ENCODE assay signal across 22 cellular contexts in genomic region chr5:80919678-80920196, GRCh38. TPM values are rescaled to one million over a fixed set of nuclear protein-coding genes. Genes with fewer than 3 reads are reported as not detected.
A peak's percentile ranks its signal among the peaks of the same experiment; 100 is the strongest.
DNase-seq lines count a peak whose midpoint lies in the region; ATAC-seq, FAIRE-seq and TF ChIP-seq lines count a peak whose summit lies in the region.
"Had no signal": no experiment of that assay in that cellular context is flagged by ENCODE, and none has a peak within 500 bp of the region (broad histone marks: within the 10 kb centered on the region; RNA-seq: fewer than 3 reads in every experiment).

No MANE protein-coding gene starts in this region.

- no CpG with 5 or more reads among the region's 6 CpGs for WGBS in IMR-90 (ENCODE audit: extremely low coverage in 2 of 2, insufficient read length in 1 of 2), 2 experiments

- no peaks in the 10 kb centered on the region for H3K79me2 ChIP-seq in astrocyte (ENCODE audit: insufficient read depth, low read length)

- H3K9me3 Mint-ChIP-seq in Calu3 (ENCODE audit: low read depth, unreplicated experiment) (no peaks in the 10 kb centered on the region), astrocyte (ENCODE audit: unreplicated experiment) (no peaks in the 10 kb centered on the region)
- H3K9me3 Mint-ChIP-seq: CD8-positive, alpha-beta T cell had no signal

- no peaks in the 10 kb centered on the region for H3K79me1 ChIP-seq in IMR-90 (ENCODE audit: low read depth in 1 of 2, low read length in 2 of 2)

- H2BK15ac ChIP-seq in IMR-90 (ENCODE audit: low read depth, low read length): no peak overlapping the region

- no peak overlapping the region for H4K91ac ChIP-seq in IMR-90 (ENCODE audit: insufficient read depth, low read depth, low read length)

- H3K4me1 ChIP-seq in IMR-90 (ENCODE audit: control insufficient read depth, insufficient read depth, low read length) (peaks cover 6% of the 10 kb centered on the region), astrocyte (ENCODE audit: insufficient read depth, low read length) (peaks cover 4% of the 10 kb centered on the region), foreskin keratinocyte (no peaks in the 10 kb centered on the region)
- H3K4me1 ChIP-seq: BLaER1, Peyer's patch had no signal

- peak overlapping the region; percentile 3; the same call in 1 of the 2 replicates for H2BK120ac ChIP-seq in IMR-90 (ENCODE audit: low read depth, low read length)

- no peak for DNase-seq in Calu3
- peak; percentile 51 for DNase-seq in IMR-90
- no peak for DNase-seq in astrocyte (ENCODE audit: low read depth)
- peak in 1 of 2 donors; percentile 34 for DNase-seq in foreskin keratinocyte
- DNase-seq in NCI-H2107 treated with DMSO at 0.1 percent for 48 hours (lab: John Stamatoyannopoulos, UW; ENCODE audit: unreplicated experiment): no peak
- no peak for DNase-seq in stimulated activated CD4-positive, alpha-beta T cell treated with anti-CD3 and anti-CD28 coated beads, Interleukin-4, amount 100 ng/mL, for 1 hour
- DNase-seq: CD8-positive, alpha-beta T cell; DMS79; NCI-H1417 treated with DMSO at 0.1 percent for 48 hours; NCI-H187 treated with DMSO at 0.1 percent for 48 hours; NCI-H2171; NCI-H446 treated with DMSO at 0.1 percent for 48 hours; Peyer's patch had no signal

- no peak overlapping the region for H2BK5ac ChIP-seq in IMR-90 (ENCODE audit: low read depth, low read length, poor library complexity, severe bottlenecking)

- peaks cover 2% of the 10 kb centered on the region; the same call in 1 of the 2 replicates for H3K9me1 ChIP-seq in IMR-90 (ENCODE audit: insufficient read depth, low read length)

- H3K27ac Mint-ChIP-seq in Calu3 (ENCODE audit: unreplicated experiment) (peak overlapping the region; percentile 22), astrocyte (ENCODE audit: unreplicated experiment) (no peak overlapping the region)
- H3K27ac Mint-ChIP-seq: CD8-positive, alpha-beta T cell had no signal

- H3K4me2 ChIP-seq in IMR-90 (ENCODE audit: low read depth, low read length): peak overlapping the region; percentile 76
- H3K4me2 ChIP-seq in astrocyte (ENCODE audit: low read length): peak overlapping the region; percentile 17
- H3K4me2 ChIP-seq: BLaER1, KMS-11 had no signal

- H3K18ac ChIP-seq in IMR-90 (ENCODE audit: low read depth, low read length): no peak overlapping the region

- no peak overlapping the region for H2AFZ ChIP-seq in IMR-90 (replicated peaks; ENCODE audit: low read length, poor library complexity)
- no peak overlapping the region for H2AFZ ChIP-seq in astrocyte (ENCODE audit: low read depth, low read length)

- no peak for FAIRE-seq in astrocyte (lab: Jason Lieb, UNC)
- FAIRE-seq: A204.1, G401.6, H54 had no signal

- H3K56ac ChIP-seq in IMR-90 (ENCODE audit: extremely low read depth, insufficient read depth, low read length): no peak overlapping the region

- H3K23ac ChIP-seq in IMR-90 (ENCODE audit: low read depth, low read length): no peak overlapping the region

- CTCF ChIA-PET in Calu3 (lab: Charles Lee): interaction anchor here (0.7 to 1.5 kb wide), 4 partner anchors 20 to 326 kb away, joined by 3 to 4 read pairs (median 3); no protein-coding TSS in a partner anchor
- CTCF ChIA-PET in IMR-90 (lab: Yijun Ruan, JAX): no interaction called here

- intact Hi-C loops in Calu3 (cut with micrococcal nuclease; ENCODE audit: unreplicated experiment): loop anchor here (2.0 to 10.0 kb wide), 2 partner anchors 67 to 205 kb away; no protein-coding TSS in a partner anchor
- intact Hi-C loops in IMR-90 (cut with micrococcal nuclease): no loop called here

- no peak overlapping the region for H3K4me3 Mint-ChIP-seq in Calu3 (ENCODE audit: low read depth, unreplicated experiment)
- H3K4me3 Mint-ChIP-seq in astrocyte (ENCODE audit: unreplicated experiment): no peak overlapping the region
- H3K4me3 Mint-ChIP-seq: CD8-positive, alpha-beta T cell had no signal

- POLR2A ChIA-PET in IMR-90 (lab: Charles Lee; ENCODE audit: unreplicated experiment): no interaction called here

- H3K4me3 ChIP-seq in IMR-90 (ENCODE audit: insufficient read depth, low read depth, low read length) (no peak overlapping the region), astrocyte (ENCODE audit: insufficient read depth, low read depth, low read length) (no peak overlapping the region)
- H3K4me3 ChIP-seq: BLaER1, Peyer's patch, SK-N-MC had no signal

- no peak overlapping the region; a peak in 1 of 4 replicates for H4K8ac ChIP-seq in IMR-90 (ENCODE audit: low read depth in 2 of 2, low read length in 2 of 2)

- no peak for TF ChIP-seq POLR2A in IMR-90 (IDR thresholded peaks at IDR 0.05; ENCODE audit: low read depth, low read length)

- no peaks in the 10 kb centered on the region for H3K27me3 Mint-ChIP-seq in Calu3 (ENCODE audit: unreplicated experiment)
- H3K27me3 Mint-ChIP-seq in astrocyte (ENCODE audit: low read depth, unreplicated experiment): no peaks in the 10 kb centered on the region

- no peak overlapping the region for H3K4ac ChIP-seq in IMR-90 (ENCODE audit: low read depth, low read length)

- H3K27me3 ChIP-seq in IMR-90 (ENCODE audit: control insufficient read depth, insufficient read depth, low read length) (no peaks in the 10 kb centered on the region), astrocyte (ENCODE audit: insufficient read depth, low read length) (no peaks in the 10 kb centered on the region), foreskin keratinocyte (no peaks in the 10 kb centered on the region)
- H3K27me3 ChIP-seq: BLaER1, Peyer's patch had no signal

- H3K36me3 ChIP-seq in IMR-90 (ENCODE audit: control insufficient read depth, insufficient read depth, low read length): no peaks in the 10 kb centered on the region
- no peaks in the 10 kb centered on the region for H3K36me3 ChIP-seq in astrocyte (ENCODE audit: insufficient read depth, low read length)
- H3K36me3 ChIP-seq: BLaER1, Peyer's patch had no signal

- no peak for TF ChIP-seq RAD21 in IMR-90 (IDR thresholded peaks at IDR 0.05; ENCODE audit: low read length)

- H2AK9ac ChIP-seq in IMR-90 (replicated peaks; ENCODE audit: low read depth, low read length, poor library complexity): no peak overlapping the region

- H3K9me3 ChIP-seq in IMR-90 (ENCODE audit: control insufficient read depth, insufficient read depth, low read length) (no peaks in the 10 kb centered on the region), astrocyte (ENCODE audit: insufficient read depth, low read depth, low read length) (no peaks in the 10 kb centered on the region)
- H3K9me3 ChIP-seq: BLaER1, Peyer's patch had no signal

- H2AK5ac ChIP-seq in IMR-90 (ENCODE audit: low read depth, low read length): no peak overlapping the region

- H2BK20ac ChIP-seq in IMR-90 (ENCODE audit: low read depth, low read length): no peak overlapping the region

- H4K20me1 ChIP-seq in IMR-90 (ENCODE audit: insufficient read depth, low read length) (no peaks in the 10 kb centered on the region), astrocyte (ENCODE audit: insufficient read depth, low read length) (no peaks in the 10 kb centered on the region)
- H4K20me1 ChIP-seq: BLaER1 had no signal

- ATAC-seq in IMR-90 (ENCODE audit: low read depth) (peak; percentile 68; the same call in 1 of the 2 replicates), foreskin keratinocyte (peak; percentile 44), HG03108 (IDR thresholded peaks at IDR 0.05; ENCODE audit: unreplicated experiment) (no peak), HG02610 (IDR thresholded peaks at IDR 0.05; ENCODE audit: unreplicated experiment) (no peak)
- ATAC-seq: CD8-positive, alpha-beta T cell; Right ventricle myocardium inferior had no signal

- dilution Hi-C loops in IMR-90 (cut with HindIII; ENCODE audit: low sequenced_read_pairs, unreplicated experiment): no loop called here

- BruUV-seq in Calu3 (replicated peaks; lab: Mats Ljungman, UMichigan): no TSS peak
- no TSS peak for BruUV-seq in IMR-90 (replicated peaks; lab: Mats Ljungman, UMichigan)

- H3K36me3 Mint-ChIP-seq in Calu3 (ENCODE audit: insufficient read depth, unreplicated experiment): no peaks in the 10 kb centered on the region
- no peaks in the 10 kb centered on the region for H3K36me3 Mint-ChIP-seq in astrocyte (ENCODE audit: low read depth, unreplicated experiment)
- H3K36me3 Mint-ChIP-seq: CD8-positive, alpha-beta T cell had no signal

- TF ChIP-seq CTCF in Calu3 (IDR thresholded peaks at IDR 0.05; ENCODE audit: unreplicated experiment) (no peak), IMR-90 (conservative IDR thresholded peaks at IDR 0.05; ENCODE audit: low read depth, low read length) (no peak), astrocyte (IDR thresholded peaks at IDR 0.05; ENCODE audit: insufficient read depth, low read depth, low read length) (no peak), foreskin keratinocyte (conservative IDR thresholded peaks at IDR 0.05) (peak; percentile 11)

- no peak overlapping the region for H4K5ac ChIP-seq in IMR-90 (ENCODE audit: low read depth, low read length)

- H3K4me1 Mint-ChIP-seq in Calu3 (ENCODE audit: low read depth, unreplicated experiment) (peaks cover 29% of the 10 kb centered on the region), astrocyte (ENCODE audit: low read depth, unreplicated experiment) (peaks cover 10% of the 10 kb centered on the region)

- no peak overlapping the region; the same call in 1 of the 2 replicates for H3K14ac ChIP-seq in IMR-90 (replicated peaks; ENCODE audit: low read depth, low read length)

- H3K27ac ChIP-seq in IMR-90 (ENCODE audit: insufficient read depth, low read length) (no peak overlapping the region), astrocyte (ENCODE audit: low read depth, low read length) (no peak overlapping the region), foreskin keratinocyte (no peak overlapping the region)
- H3K27ac ChIP-seq: BLaER1, KMS-11, Peyer's patch, SK-N-MC had no signal

- in situ Hi-C loops in IMR-90 (cut with MboI; ENCODE audit: low sequenced_read_pairs): no loop called here

- H3K9ac ChIP-seq in IMR-90 (ENCODE audit: low read depth, low read length): no peak overlapping the region
- no peak overlapping the region for H3K9ac ChIP-seq in astrocyte (ENCODE audit: low read length)
- H3K9ac ChIP-seq: BLaER1, KMS-11 had no signal

TF ChIP-seq in IMR-90, 13 proteins besides CTCF, POLR2A, EP300 and RAD21 (continues in another document):
- TF ChIP-seq NFE2L2 (IDR thresholded peaks at IDR 0.05; ENCODE audit: low read depth, low read length) (no peak), RFX5 (IDR thresholded peaks at IDR 0.05; ENCODE audit: low read depth, low read length) (no peak)

RNA-seq across cellular contexts. Expression of gene RASGRF2, which starts 40.4 kb away (rescaled TPM):
- 26.3 and 27.7 TPM in 2 replicates for total RNA-seq in Calu3 (2022)
- total RNA-seq in IMR-90 (2012; rRNA removed): 5.0 and 5.3 TPM in 2 replicates
- polyA plus RNA-seq in IMR-90 (2012; rRNA removed): 2.9 and 3.0 TPM in 2 replicates
- polyA plus RNA-seq in IMR-90 (2012; cell fraction: cytosol; rRNA removed): 1.1 and 1.3 TPM in 2 replicates
- 2.3 and 7.5 TPM in 2 replicates for polyA plus RNA-seq in IMR-90 (2012; cell fraction: nucleus; rRNA removed; ENCODE audit: low replicate concordance)
- total RNA-seq in astrocyte: 8.0 and 8.5 TPM in 2 replicates
- 0.04 TPM in 1 of 2 replicates, not detected in the other for total RNA-seq in foreskin keratinocyte
- not detected in 2 replicates for polyA plus RNA-seq in foreskin keratinocyte

Comparison
In these comparisons a context has a peak if more than half of its experiments do, and no peak if none do; other contexts are left out.
1. ATAC-seq: peak in IMR-90 (single experiment) and foreskin keratinocyte (single experiment); none in HG03108 (single experiment) and HG02610 (single experiment).